Comparison of ENCODE assay signal across 1 cellular context in the genomic region with DNA sequence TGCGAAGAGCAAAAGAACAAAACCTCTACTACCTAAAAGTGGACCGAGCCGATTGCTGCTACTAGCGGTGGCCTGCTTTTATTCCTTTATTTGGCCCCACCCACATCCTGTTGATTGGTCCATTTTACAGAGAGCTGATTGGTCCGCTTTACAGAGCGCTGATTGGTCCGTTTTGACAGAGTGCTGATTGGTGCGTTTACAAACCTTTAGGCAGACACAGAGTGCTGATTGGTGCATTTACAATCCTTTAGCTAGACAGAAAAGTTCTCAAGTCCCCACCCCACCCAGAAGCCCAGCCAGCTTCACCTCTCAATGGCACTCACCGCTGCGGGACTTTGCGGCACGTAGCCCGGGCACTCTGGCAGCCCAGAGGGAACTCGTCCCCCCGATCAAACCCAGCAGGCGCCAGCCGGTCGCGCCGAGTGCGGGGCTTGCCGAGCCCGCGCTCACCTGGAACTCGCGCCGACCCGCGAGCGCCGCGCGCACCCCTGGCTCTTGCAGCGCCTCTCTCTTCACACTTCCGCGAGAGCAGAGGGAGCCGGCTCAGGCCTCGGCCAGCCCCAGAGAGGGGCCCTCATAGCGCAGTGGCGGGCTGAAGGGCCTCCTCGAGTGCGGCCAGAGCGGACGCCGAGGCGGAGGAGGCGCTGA.
A peak's percentile ranks its signal among the peaks of the same experiment; 100 is the strongest.
TF ChIP-seq lines count a peak whose summit lies in the region.

No MANE protein-coding gene starts in this region.

TF ChIP-seq in HepG2, 621 proteins besides CTCF, POLR2A, EP300 and RAD21 (continued from another document):
- TF ChIP-seq, protein P1, sequence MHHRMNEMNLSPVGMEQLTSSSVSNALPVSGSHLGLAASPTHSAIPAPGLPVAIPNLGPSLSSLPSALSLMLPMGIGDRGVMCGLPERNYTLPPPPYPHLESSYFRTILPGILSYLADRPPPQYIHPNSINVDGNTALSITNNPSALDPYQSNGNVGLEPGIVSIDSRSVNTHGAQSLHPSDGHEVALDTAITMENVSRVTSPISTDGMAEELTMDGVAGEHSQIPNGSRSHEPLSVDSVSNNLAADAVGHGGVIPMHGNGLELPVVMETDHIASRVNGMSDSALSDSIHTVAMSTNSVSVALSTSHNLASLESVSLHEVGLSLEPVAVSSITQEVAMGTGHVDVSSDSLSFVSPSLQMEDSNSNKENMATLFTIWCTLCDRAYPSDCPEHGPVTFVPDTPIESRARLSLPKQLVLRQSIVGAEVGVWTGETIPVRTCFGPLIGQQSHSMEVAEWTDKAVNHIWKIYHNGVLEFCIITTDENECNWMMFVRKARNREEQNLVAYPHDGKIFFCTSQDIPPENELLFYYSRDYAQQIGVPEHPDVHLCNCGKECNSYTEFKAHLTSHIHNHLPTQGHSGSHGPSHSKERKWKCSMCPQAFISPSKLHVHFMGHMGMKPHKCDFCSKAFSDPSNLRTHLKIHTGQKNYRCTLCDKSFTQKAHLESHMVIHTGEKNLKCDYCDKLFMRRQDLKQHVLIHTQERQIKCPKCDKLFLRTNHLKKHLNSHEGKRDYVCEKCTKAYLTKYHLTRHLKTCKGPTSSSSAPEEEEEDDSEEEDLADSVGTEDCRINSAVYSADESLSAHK (CRISPR knock-in tag; IDR thresholded peaks at IDR 0.05; ENCODE audit: borderline replicate concordance): no peak
- TF ChIP-seq SNAI1 (CRISPR knock-in tag; IDR thresholded peaks at IDR 0.05; ENCODE audit: borderline replicate concordance) (no peak), ZNF607 (CRISPR knock-in tag; IDR thresholded peaks at IDR 0.05; ENCODE audit: borderline replicate concordance) (0 out of 2 replicates have a peak, but pooled peaks have one; percentile 55), GABPB1 (CRISPR knock-in tag; IDR thresholded peaks at IDR 0.05) (peak; percentile 59; the same call in 1 of the 2 replicates), ZNF564 (CRISPR knock-in tag; IDR thresholded peaks at IDR 0.05) (no peak), ZNF207 (IDR thresholded peaks at IDR 0.05; ENCODE audit: borderline replicate concordance) (no peak), TBX2 (CRISPR knock-in tag; IDR thresholded peaks at IDR 0.05; ENCODE audit: borderline replicate concordance) (peak; percentile 14; the same call in 1 of the 2 replicates), MAX (IDR thresholded peaks at IDR 0.05) (peak; percentile 54), MTA1 (CRISPR knock-in tag; IDR thresholded peaks at IDR 0.05; ENCODE audit: borderline replicate concordance) (peak; percentile 20; the same call in 1 of the 2 replicates), ZNF501 (CRISPR knock-in tag; IDR thresholded peaks at IDR 0.05) (peak; percentile 70), TEAD3 (CRISPR knock-in tag; optimal IDR thresholded peaks at IDR 0.05; ENCODE audit: borderline replicate concordance) (no peak), TMF1 (CRISPR knock-in tag; IDR thresholded peaks at IDR 0.05; ENCODE audit: low read depth) (no peak), ZBTB14 (CRISPR knock-in tag; IDR thresholded peaks at IDR 0.05) (peak; percentile 58), ARNTL (CRISPR knock-in tag; IDR thresholded peaks at IDR 0.05) (no peak), ZNF574 (CRISPR knock-in tag; IDR thresholded peaks at IDR 0.05) (0 out of 2 replicates have a peak, but pooled peaks have one; percentile 23), SMAD1 (CRISPR knock-in tag; IDR thresholded peaks at IDR 0.05; ENCODE audit: borderline replicate concordance, low read depth) (0 out of 2 replicates have a peak, but pooled peaks have one; percentile 61), BCL6 (CRISPR knock-in tag; IDR thresholded peaks at IDR 0.05) (peak; percentile 44; the same call in 1 of the 2 replicates), ZNF274 (CRISPR knock-in tag; IDR thresholded peaks at IDR 0.05) (0 out of 2 replicates have a peak, but pooled peaks have one; percentile 40), ZFY (CRISPR knock-in tag; IDR thresholded peaks at IDR 0.05) (peak; percentile 57), ZNF687 (CRISPR knock-in tag; IDR thresholded peaks at IDR 0.05) (peak; percentile 83), RNF2 (conservative IDR thresholded peaks at IDR 0.05; ENCODE audit: low read depth) (0 out of 2 replicates have a peak, but pooled peaks have one; percentile 37), ZMYM4 (CRISPR knock-in tag; IDR thresholded peaks at IDR 0.05) (peak; percentile 91)
- TF ChIP-seq, protein P2, sequence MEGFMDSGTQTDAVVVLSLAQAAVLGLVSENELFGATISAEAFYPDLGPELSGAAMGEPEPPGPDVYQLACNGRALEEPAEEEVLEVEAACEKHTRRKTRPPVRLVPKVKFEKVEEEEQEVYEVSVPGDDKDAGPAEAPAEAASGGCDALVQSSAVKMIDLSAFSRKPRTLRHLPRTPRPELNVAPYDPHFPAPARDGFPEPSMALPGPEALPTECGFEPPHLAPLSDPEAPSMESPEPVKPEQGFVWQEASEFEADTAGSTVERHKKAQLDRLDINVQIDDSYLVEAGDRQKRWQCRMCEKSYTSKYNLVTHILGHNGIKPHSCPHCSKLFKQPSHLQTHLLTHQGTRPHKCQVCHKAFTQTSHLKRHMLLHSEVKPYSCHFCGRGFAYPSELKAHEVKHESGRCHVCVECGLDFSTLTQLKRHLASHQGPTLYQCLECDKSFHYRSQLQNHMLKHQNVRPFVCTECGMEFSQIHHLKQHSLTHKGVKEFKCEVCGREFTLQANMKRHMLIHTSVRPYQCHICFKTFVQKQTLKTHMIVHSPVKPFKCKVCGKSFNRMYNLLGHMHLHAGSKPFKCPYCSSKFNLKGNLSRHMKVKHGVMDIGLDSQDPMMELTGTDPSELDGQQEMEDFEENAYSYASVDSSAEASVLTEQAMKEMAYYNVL (CRISPR knock-in tag; IDR thresholded peaks at IDR 0.05; ENCODE audit: borderline replicate concordance): no peak
- TF ChIP-seq, protein P3, sequence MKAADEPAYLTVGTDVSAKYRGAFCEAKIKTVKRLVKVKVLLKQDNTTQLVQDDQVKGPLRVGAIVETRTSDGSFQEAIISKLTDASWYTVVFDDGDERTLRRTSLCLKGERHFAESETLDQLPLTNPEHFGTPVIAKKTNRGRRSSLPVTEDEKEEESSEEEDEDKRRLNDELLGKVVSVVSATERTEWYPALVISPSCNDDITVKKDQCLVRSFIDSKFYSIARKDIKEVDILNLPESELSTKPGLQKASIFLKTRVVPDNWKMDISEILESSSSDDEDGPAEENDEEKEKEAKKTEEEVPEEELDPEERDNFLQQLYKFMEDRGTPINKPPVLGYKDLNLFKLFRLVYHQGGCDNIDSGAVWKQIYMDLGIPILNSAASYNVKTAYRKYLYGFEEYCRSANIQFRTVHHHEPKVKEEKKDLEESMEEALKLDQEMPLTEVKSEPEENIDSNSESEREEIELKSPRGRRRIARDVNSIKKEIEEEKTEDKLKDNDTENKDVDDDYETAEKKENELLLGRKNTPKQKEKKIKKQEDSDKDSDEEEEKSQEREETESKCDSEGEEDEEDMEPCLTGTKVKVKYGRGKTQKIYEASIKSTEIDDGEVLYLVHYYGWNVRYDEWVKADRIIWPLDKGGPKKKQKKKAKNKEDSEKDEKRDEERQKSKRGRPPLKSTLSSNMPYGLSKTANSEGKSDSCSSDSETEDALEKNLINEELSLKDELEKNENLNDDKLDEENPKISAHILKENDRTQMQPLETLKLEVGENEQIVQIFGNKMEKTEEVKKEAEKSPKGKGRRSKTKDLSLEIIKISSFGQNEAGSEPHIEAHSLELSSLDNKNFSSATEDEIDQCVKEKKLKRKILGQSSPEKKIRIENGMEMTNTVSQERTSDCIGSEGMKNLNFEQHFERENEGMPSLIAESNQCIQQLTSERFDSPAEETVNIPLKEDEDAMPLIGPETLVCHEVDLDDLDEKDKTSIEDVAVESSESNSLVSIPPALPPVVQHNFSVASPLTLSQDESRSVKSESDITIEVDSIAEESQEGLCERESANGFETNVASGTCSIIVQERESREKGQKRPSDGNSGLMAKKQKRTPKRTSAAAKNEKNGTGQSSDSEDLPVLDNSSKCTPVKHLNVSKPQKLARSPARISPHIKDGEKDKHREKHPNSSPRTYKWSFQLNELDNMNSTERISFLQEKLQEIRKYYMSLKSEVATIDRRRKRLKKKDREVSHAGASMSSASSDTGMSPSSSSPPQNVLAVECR (CRISPR knock-in tag; IDR thresholded peaks at IDR 0.05; ENCODE audit: borderline replicate concordance): peak; percentile 50; the same call in 1 of the 2 replicates
- TF ChIP-seq, protein P4, sequence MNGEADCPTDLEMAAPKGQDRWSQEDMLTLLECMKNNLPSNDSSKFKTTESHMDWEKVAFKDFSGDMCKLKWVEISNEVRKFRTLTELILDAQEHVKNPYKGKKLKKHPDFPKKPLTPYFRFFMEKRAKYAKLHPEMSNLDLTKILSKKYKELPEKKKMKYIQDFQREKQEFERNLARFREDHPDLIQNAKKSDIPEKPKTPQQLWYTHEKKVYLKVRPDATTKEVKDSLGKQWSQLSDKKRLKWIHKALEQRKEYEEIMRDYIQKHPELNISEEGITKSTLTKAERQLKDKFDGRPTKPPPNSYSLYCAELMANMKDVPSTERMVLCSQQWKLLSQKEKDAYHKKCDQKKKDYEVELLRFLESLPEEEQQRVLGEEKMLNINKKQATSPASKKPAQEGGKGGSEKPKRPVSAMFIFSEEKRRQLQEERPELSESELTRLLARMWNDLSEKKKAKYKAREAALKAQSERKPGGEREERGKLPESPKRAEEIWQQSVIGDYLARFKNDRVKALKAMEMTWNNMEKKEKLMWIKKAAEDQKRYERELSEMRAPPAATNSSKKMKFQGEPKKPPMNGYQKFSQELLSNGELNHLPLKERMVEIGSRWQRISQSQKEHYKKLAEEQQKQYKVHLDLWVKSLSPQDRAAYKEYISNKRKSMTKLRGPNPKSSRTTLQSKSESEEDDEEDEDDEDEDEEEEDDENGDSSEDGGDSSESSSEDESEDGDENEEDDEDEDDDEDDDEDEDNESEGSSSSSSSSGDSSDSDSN (CRISPR knock-in tag; IDR thresholded peaks at IDR 0.05): peak; percentile 86
